ENCODE assay signal across 5 cellular contexts in the genomic region with DNA sequence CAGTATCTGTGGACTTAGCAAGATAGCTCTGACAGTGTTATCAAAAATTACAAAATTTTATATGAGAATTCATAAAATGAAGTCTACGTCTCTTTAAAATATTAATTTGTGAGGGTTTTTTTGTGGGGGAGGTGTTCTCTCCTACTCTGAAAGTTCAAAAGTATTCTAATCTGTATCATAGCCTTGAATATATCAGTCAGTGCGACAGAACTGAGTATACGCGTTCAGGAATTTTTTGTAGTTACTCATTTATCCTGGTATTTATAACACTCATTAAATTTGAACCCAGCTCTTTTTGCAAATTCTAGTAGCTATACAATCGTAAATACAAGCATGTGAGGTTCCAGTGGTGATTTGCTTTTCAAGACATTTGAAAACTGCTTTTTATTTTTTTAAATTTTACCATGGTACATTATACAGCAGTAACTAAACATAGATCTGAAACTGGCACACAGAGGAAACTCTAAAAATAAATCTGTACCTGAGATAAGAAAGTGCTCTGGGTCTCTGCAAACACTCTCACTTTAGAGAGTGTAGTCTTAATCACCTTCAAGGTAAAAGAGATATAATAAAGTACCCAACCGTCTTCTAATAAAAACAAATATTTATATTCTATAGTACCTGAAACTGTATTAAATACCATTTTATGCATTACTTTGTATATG.
"Had no signal": no experiment of that assay in that cellular context is flagged by ENCODE, and none has a peak within 500 bp of the region (broad histone marks: within the 10 kb centered on the region; RNA-seq: fewer than 3 reads in every experiment).

No MANE protein-coding gene starts in this region.

- DNase-seq: H9, HCEC 1CT, IMR-90 had no signal

- H3K4me3 ChIP-seq: GM23338, K562 had no signal

- ATAC-seq: GM23338, K562 had no signal
